Comparison of ENCODE assay signal across 17 cellular contexts in the genomic region with DNA sequence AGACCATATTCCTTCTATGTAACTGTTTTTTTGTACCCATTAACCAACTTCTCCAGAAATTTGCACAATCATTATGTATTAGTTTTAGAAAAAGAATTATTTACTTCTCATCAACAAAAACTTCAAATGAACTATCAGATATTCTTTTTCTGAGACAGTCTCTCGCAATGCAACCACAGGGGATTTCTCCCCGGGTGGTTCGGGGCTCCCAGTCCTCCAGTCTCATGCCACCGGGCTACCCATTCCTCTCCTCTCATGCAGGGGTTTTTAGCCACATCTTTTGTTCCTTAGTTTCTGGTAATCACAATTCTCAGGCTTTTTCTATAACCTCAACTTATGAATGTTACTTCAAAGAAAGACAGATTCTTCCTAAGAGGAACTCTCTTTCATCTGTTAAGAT. TPM values are rescaled to one million over a fixed set of nuclear protein-coding genes. Genes with fewer than 3 reads are reported as not detected.
"Had no signal": no experiment of that assay in that cellular context is flagged by ENCODE, and none has a peak within 500 bp of the region (broad histone marks: within the 10 kb centered on the region; RNA-seq: fewer than 3 reads in every experiment).

No MANE protein-coding gene starts in this region.

- H3K4me3 Mint-ChIP-seq: activated CD4-positive, alpha-beta T cell treated with anti-CD3 and anti-CD28 coated beads, Interleukin-2, amount 10 ng/mL, durations not matched to agents 7 days and 5 days; activated naive CD4-positive, alpha-beta T cell treated with anti-CD3 and anti-CD28 coated beads, Interleukin-2, amount 10 ng/mL, durations not matched to agents 7 days and 5 days; brain had no signal

- H3K36me3 Mint-ChIP-seq: brain; naive thymus-derived CD8-positive, alpha-beta T cell had no signal

- ATAC-seq: heart left ventricle; left colon; mucosa of descending colon; naive thymus-derived CD8-positive, alpha-beta T cell; right cardiac atrium had no signal

- H3K4me1 Mint-ChIP-seq: brain had no signal

- DNase-seq: activated CD4-positive, alpha-beta T cell treated with anti-CD3 and anti-CD28 coated beads, Interleukin-2, amount 10 ng/mL, durations not matched to agents 7 days and 5 days; activated naive CD4-positive, alpha-beta T cell treated with anti-CD3 and anti-CD28 coated beads, Interleukin-2, amount 10 ng/mL, durations not matched to agents 7 days and 5 days; amygdala; effector memory CD4-positive, alpha-beta T cell; heart left ventricle; left colon; mucosa of descending colon; naive thymus-derived CD8-positive, alpha-beta T cell; nucleus accumbens; right cardiac atrium; small intestine; stomach had no signal

- H3K27ac Mint-ChIP-seq: activated CD4-positive, alpha-beta T cell treated with anti-CD3 and anti-CD28 coated beads, Interleukin-2, amount 10 ng/mL, durations not matched to agents 7 days and 5 days; activated naive CD4-positive, alpha-beta T cell treated with anti-CD3 and anti-CD28 coated beads, Interleukin-2, amount 10 ng/mL, durations not matched to agents 7 days and 5 days; brain had no signal

- H3K9me3 Mint-ChIP-seq: activated naive CD4-positive, alpha-beta T cell treated with anti-CD3 and anti-CD28 coated beads, Interleukin-2, amount 10 ng/mL, durations not matched to agents 7 days and 5 days; naive thymus-derived CD8-positive, alpha-beta T cell had no signal

- H3K27me3 Mint-ChIP-seq: activated CD4-positive, alpha-beta T cell treated with anti-CD3 and anti-CD28 coated beads, Interleukin-2, amount 10 ng/mL, durations not matched to agents 7 days and 5 days; brain had no signal

RNA-seq across cellular contexts. Expression of a gene that starts 46.6 kb away (rescaled TPM):
- total RNA-seq: activated CD4-positive, alpha-beta T cell treated with anti-CD3 and anti-CD28 coated beads, Interleukin-2, amount 10 ng/mL, durations not matched to agents 7 days and 5 days; fibroblast of lung; frontal cortex; lung microvascular endothelial cell; naive thymus-derived CD8-positive, alpha-beta T cell; right cardiac atrium; thoracic aorta had no signal
